14 cellular contexts compared by ENCODE assay signal in genomic region chr2:124325667-124326425, GRCh38.
DNase-seq lines count a peak whose midpoint lies in the region; ATAC-seq and TF ChIP-seq lines count a peak whose summit lies in the region.
"Had no signal": no experiment of that assay in that cellular context is flagged by ENCODE, and none has a peak within 500 bp of the region (broad histone marks: within the 10 kb centered on the region; RNA-seq: fewer than 3 reads in every experiment).

No MANE protein-coding gene starts in this region.

- CTCF ChIA-PET in RWPE1 (lab: Yijun Ruan, JAX) = no interaction called here

- no peak overlapping the region for H3K4me3 Mint-ChIP-seq in HFFc6
- H3K4me3 Mint-ChIP-seq in glutamatergic neuron (ENCODE audit: unreplicated experiment) = no peak overlapping the region
- H3K4me3 Mint-ChIP-seq: activated B cell treated with CpG ODN at 0.5 μM for 24 hours had no signal

- H3K27ac ChIP-seq in RWPE1 = no peak overlapping the region
- H3K27ac ChIP-seq: left ventricle myocardium inferior had no signal

- H3K27ac Mint-ChIP-seq in HFFc6 (no peak overlapping the region), glutamatergic neuron (ENCODE audit: unreplicated experiment) (no peak overlapping the region)
- H3K27ac Mint-ChIP-seq: activated B cell treated with CpG ODN at 0.5 μM for 24 hours; activated T-helper 2 cell treated with anti-CD3 and anti-CD28 coated beads, Interferon-gamma antibody, Interleukin-2, Interleukin-4, amounts not matched to agents 10 μg/mL and 5 μg/mL and 100 μg/mL, durations not matched to agents 14 hours and 24 hours and 36 hours had no signal

- DNase-seq in Ammon's horn (ENCODE audit: low spot score) = peak; percentile 28
- DNase-seq in HFFc6 = no peak
- DNase-seq in OCI-M1 (lab: John Stamatoyannopoulos, UW) = peak; percentile 6
- no peak for DNase-seq in glutamatergic neuron
- no peak for DNase-seq in RWPE1 (ENCODE audit: low spot score)
- no peak for DNase-seq in NK-92 (lab: John Stamatoyannopoulos, UW; ENCODE audit: unreplicated experiment)
- DNase-seq: activated B cell treated with CpG ODN at 0.5 μM for 24 hours, left ventricle myocardium inferior, MG63, substantia nigra had no signal

- H3K36me3 Mint-ChIP-seq in HFFc6 (ENCODE audit: low read depth) (no peaks in the 10 kb centered on the region), glutamatergic neuron (ENCODE audit: unreplicated experiment) (no peaks in the 10 kb centered on the region)

- H3K4me1 Mint-ChIP-seq in HFFc6 (ENCODE audit: low read depth) (no peaks in the 10 kb centered on the region), glutamatergic neuron (ENCODE audit: low read depth, unreplicated experiment) (peaks cover 9% of the 10 kb centered on the region)
- H3K4me1 Mint-ChIP-seq: activated B cell treated with CpG ODN at 0.5 μM for 24 hours had no signal

- POLR2A ChIA-PET in RWPE1 (lab: Yijun Ruan, JAX; ENCODE audit: low non-redundant PET) = no interaction called here

- TF ChIP-seq CTCF in HFFc6 (IDR thresholded peaks at IDR 0.05) = peak; percentile 20; the same call in 1 of the 2 replicates
- TF ChIP-seq CTCF in glutamatergic neuron (IDR thresholded peaks at IDR 0.05; ENCODE audit: partially characterized antibody, unreplicated experiment) = peak; percentile 73
- TF ChIP-seq CTCF in RWPE1 (conservative IDR thresholded peaks at IDR 0.05; ENCODE audit: low read depth) = no peak

- no peak for ATAC-seq in GM19397 (IDR thresholded peaks at IDR 0.05; ENCODE audit: unreplicated experiment)
- ATAC-seq in HG03139 (IDR thresholded peaks at IDR 0.05; ENCODE audit: unreplicated experiment) = no peak
- ATAC-seq: HCT116 had no signal

- H3K9me3 Mint-ChIP-seq in HFFc6 (peaks cover 37% of the 10 kb centered on the region), glutamatergic neuron (ENCODE audit: unreplicated experiment) (no peaks in the 10 kb centered on the region)

- H3K27me3 Mint-ChIP-seq in HFFc6 (ENCODE audit: insufficient read depth) = no peaks in the 10 kb centered on the region
- H3K27me3 Mint-ChIP-seq in glutamatergic neuron (ENCODE audit: unreplicated experiment) = no peaks in the 10 kb centered on the region
- H3K27me3 Mint-ChIP-seq: activated B cell treated with CpG ODN at 0.5 μM for 24 hours had no signal

Comparison
In these comparisons a context has a peak if more than half of its experiments do, and no peak if none do; other contexts are left out.
1. DNase-seq: peak in Ammon's horn (single experiment) and OCI-M1 (single experiment); none in HFFc6 (single experiment), glutamatergic neuron (single experiment), RWPE1 (single experiment) and NK-92 (single experiment).